In genomic region chr5:9343146-9343850, GRCh38 we compare ENCODE assay signal across 24 cellular contexts.
DNase-seq lines count a peak whose midpoint lies in the region; ATAC-seq and TF ChIP-seq lines count a peak whose summit lies in the region.
"Had no signal": no experiment of that assay in that cellular context is flagged by ENCODE, and none has a peak within 500 bp of the region (broad histone marks: within the 10 kb centered on the region; RNA-seq: fewer than 3 reads in every experiment).

No MANE protein-coding gene starts in this region.

- H3K9me3 ChIP-seq in adipocyte (ENCODE audit: control insufficient read depth, low read length) (no peaks in the 10 kb centered on the region), prostate gland (no peaks in the 10 kb centered on the region)
- H3K9me3 ChIP-seq: BLaER1, colonic mucosa, tibial artery had no signal

- H3K4me3 ChIP-seq in adipocyte (ENCODE audit: low read length), result no peak overlapping the region
- H3K4me3 ChIP-seq in fibroblast of pulmonary artery (replicated peaks; ENCODE audit: low read depth, low read length), result no peak overlapping the region
- no peak overlapping the region for H3K4me3 ChIP-seq in prostate gland
- H3K4me3 ChIP-seq: BLaER1, colonic mucosa, tibial artery had no signal

- H3K4me3 Mint-ChIP-seq in HFFc6 (peak overlapping the region; percentile 71), osteocyte (ENCODE audit: unreplicated experiment) (no peak overlapping the region)
- H3K4me3 Mint-ChIP-seq: activated B cell treated with CpG ODN at 0.5 μM for 24 hours; memory B cell; natural killer cell treated with Interleukin-12 subunit alpha and Interleukin-12 subunit beta and Interleukin-15 and Interleukin-18, amount 100 ng/mL, for 72 hours; stimulated activated naive B cell treated with anti-CD40 and anti-IgM and Interleukin-4, amounts not matched to agents 10 μg/mL and 1 μg/mL and 100 μg/mL, for 72 hours had no signal

- no peaks in the 10 kb centered on the region; the same call in 1 of the 2 replicates for H3K27me3 Mint-ChIP-seq in HFFc6 (ENCODE audit: insufficient read depth)
- H3K27me3 Mint-ChIP-seq in osteocyte (ENCODE audit: unreplicated experiment), result no peaks in the 10 kb centered on the region
- H3K27me3 Mint-ChIP-seq: activated B cell treated with CpG ODN at 0.5 μM for 24 hours; memory B cell; natural killer cell treated with Interleukin-12 subunit alpha and Interleukin-12 subunit beta and Interleukin-15 and Interleukin-18, amount 100 ng/mL, for 72 hours; stimulated activated naive B cell treated with anti-CD40 and anti-IgM and Interleukin-4, amounts not matched to agents 10 μg/mL and 1 μg/mL and 100 μg/mL, for 72 hours had no signal

- 27% methylated on average over 3 of the region's 3 CpGs for WGBS in prostate gland

- peak; percentile 42 for DNase-seq in HFFc6
- peak; percentile 60 for DNase-seq in adipocyte (ENCODE audit: low read depth)
- DNase-seq in fibroblast of pulmonary artery (ENCODE audit: low read depth), result peak; percentile 36
- no peak for DNase-seq in osteocyte (ENCODE audit: extremely low spot score, unreplicated experiment)
- no peak for DNase-seq in activated naive CD4-positive, alpha-beta T cell treated with anti-CD3 and anti-CD28 coated beads, Interleukin-2, amount 50 U/mL, for 16 hours
- no peak for DNase-seq in prostate gland (ENCODE audit: low spot score)
- DNase-seq: activated B cell treated with CpG ODN at 0.5 μM for 24 hours; amniotic stem cell; colonic mucosa; DMS 273 treated with DMSO at 0.1 percent for 48 hours; NCI-H1092 treated with DMSO at 0.1 percent for 48 hours; NCI-H2107; NCI-H748 treated with DMSO at 0.1 percent for 48 hours; RPMI8226; stimulated activated CD4-positive, alpha-beta T cell treated with anti-CD3 and anti-CD28 coated beads, Interleukin-15, amount 100 ng/mL, for 24 hours; stimulated activated naive B cell treated with anti-CD40 and anti-IgM and Interleukin-4, amounts not matched to agents 10 μg/mL and 1 μg/mL and 100 μg/mL, for 72 hours; T-helper 2 cell; tibial artery had no signal

- peaks cover 19% of the 10 kb centered on the region for H3K4me1 ChIP-seq in adipocyte (ENCODE audit: control insufficient read depth, insufficient read depth, low read length)
- no peaks in the 10 kb centered on the region for H3K4me1 ChIP-seq in prostate gland (replicated peaks)
- H3K4me1 ChIP-seq: BLaER1, colonic mucosa had no signal

- H3K4me1 Mint-ChIP-seq in HFFc6 (ENCODE audit: low read depth), result peaks cover 80% of the 10 kb centered on the region
- peaks cover 67% of the 10 kb centered on the region for H3K4me1 Mint-ChIP-seq in osteocyte (ENCODE audit: unreplicated experiment)
- H3K4me1 Mint-ChIP-seq: activated B cell treated with CpG ODN at 0.5 μM for 24 hours; memory B cell; stimulated activated naive B cell treated with anti-CD40 and anti-IgM and Interleukin-4, amounts not matched to agents 10 μg/mL and 1 μg/mL and 100 μg/mL, for 72 hours had no signal

- peaks cover 21% of the 10 kb centered on the region for H3K36me3 Mint-ChIP-seq in HFFc6 (ENCODE audit: low read depth)
- H3K36me3 Mint-ChIP-seq in osteocyte (ENCODE audit: unreplicated experiment), result peaks cover 8% of the 10 kb centered on the region
- H3K36me3 Mint-ChIP-seq: memory B cell; natural killer cell treated with Interleukin-12 subunit alpha and Interleukin-12 subunit beta and Interleukin-15 and Interleukin-18, amount 100 ng/mL, for 72 hours; stimulated activated naive B cell treated with anti-CD40 and anti-IgM and Interleukin-4, amounts not matched to agents 10 μg/mL and 1 μg/mL and 100 μg/mL, for 72 hours had no signal

- no peak overlapping the region for H3K27ac ChIP-seq in prostate gland
- H3K27ac ChIP-seq: BLaER1, colonic mucosa, KMS-11, tibial artery had no signal

- H3K27me3 ChIP-seq in adipocyte (replicated peaks; ENCODE audit: control insufficient read depth, insufficient read depth, low read length), result no peaks in the 10 kb centered on the region
- H3K27me3 ChIP-seq in prostate gland (replicated peaks; ENCODE audit: insufficient read depth), result no peaks in the 10 kb centered on the region
- H3K27me3 ChIP-seq: BLaER1, colonic mucosa, tibial artery had no signal

- H3K9ac ChIP-seq in adipocyte (ENCODE audit: low read length), result no peak overlapping the region
- H3K9ac ChIP-seq: BLaER1, KMS-11 had no signal

- intact Hi-C loops in prostate gland (cut with DNase I), result no loop called here

- H3K27ac Mint-ChIP-seq in HFFc6 (peak overlapping the region; percentile 81), osteocyte (ENCODE audit: unreplicated experiment) (peak overlapping the region; percentile 65)
- H3K27ac Mint-ChIP-seq: activated B cell treated with CpG ODN at 0.5 μM for 24 hours; memory B cell; natural killer cell treated with Interleukin-12 subunit alpha and Interleukin-12 subunit beta and Interleukin-15 and Interleukin-18, amount 100 ng/mL, for 72 hours; stimulated activated naive B cell treated with anti-CD40 and anti-IgM and Interleukin-4, amounts not matched to agents 10 μg/mL and 1 μg/mL and 100 μg/mL, for 72 hours had no signal

- H3K36me3 ChIP-seq in adipocyte (ENCODE audit: control insufficient read depth, insufficient read depth, low read length, severe bottlenecking), result no peaks in the 10 kb centered on the region
- H3K36me3 ChIP-seq in prostate gland, result no peaks in the 10 kb centered on the region
- H3K36me3 ChIP-seq: BLaER1, colonic mucosa, tibial artery had no signal

- TF ChIP-seq POLR2A in prostate gland (IDR thresholded peaks at IDR 0.05), result no peak

- TF ChIP-seq CTCF in HFFc6 (IDR thresholded peaks at IDR 0.05) (no peak), fibroblast of pulmonary artery (IDR thresholded peaks at IDR 0.05; ENCODE audit: low read length, missing control alignments) (no peak), osteocyte (IDR thresholded peaks at IDR 0.05) (no peak), prostate gland (IDR thresholded peaks at IDR 0.05) (no peak)

- no peaks in the 10 kb centered on the region; the same call in 1 of the 2 replicates for H3K9me3 Mint-ChIP-seq in HFFc6
- peaks cover 3% of the 10 kb centered on the region for H3K9me3 Mint-ChIP-seq in osteocyte (ENCODE audit: unreplicated experiment)

- no peak for ATAC-seq in HG03108 (IDR thresholded peaks at IDR 0.05; ENCODE audit: unreplicated experiment)
- no peak for ATAC-seq in GM21526 (IDR thresholded peaks at IDR 0.05; ENCODE audit: low FRiP score, unreplicated experiment)
- ATAC-seq: natural killer cell treated with Interleukin-12 subunit alpha and Interleukin-12 subunit beta and Interleukin-15 and Interleukin-18, amount 100 ng/mL, for 72 hours; stimulated activated naive B cell treated with anti-CD40 and anti-IgM and Interleukin-4, amounts not matched to agents 10 μg/mL and 1 μg/mL and 100 μg/mL, for 72 hours had no signal

Comparison
In these comparisons a context has a peak if more than half of its experiments do, and no peak if none do; other contexts are left out.
1. DNase-seq: peak in HFFc6 (single experiment), adipocyte (single experiment) and fibroblast of pulmonary artery (single experiment); none in osteocyte (single experiment), activated naive CD4-positive, alpha-beta T cell treated with anti-CD3 and anti-CD28 coated beads, Interleukin-2, amount 50 U/mL, for 16 hours (single experiment) and prostate gland (single experiment).